In genomic region chr10:132957981-132958885, GRCh38 we compare ENCODE assay signal across 14 cellular contexts. TPM values are rescaled to one million over a fixed set of nuclear protein-coding genes. Genes with fewer than 3 reads are reported as not detected.
DNase-seq lines count a peak whose midpoint lies in the region; TF ChIP-seq lines count a peak whose summit lies in the region.
"Had no signal": no experiment of that assay in that cellular context is flagged by ENCODE, and none has a peak within 500 bp of the region (broad histone marks: within the 10 kb centered on the region; RNA-seq: fewer than 3 reads in every experiment).

No MANE protein-coding gene starts in this region.

- H3K4me3 ChIP-seq in H7 (ENCODE audit: insufficient read depth, low read depth, low read length) (no peak overlapping the region), sigmoid colon (no peak overlapping the region), WERI-Rb-1 (ENCODE audit: low read depth, low read length) (no peak overlapping the region)

- H3K27me3 ChIP-seq in H7 (ENCODE audit: control insufficient read depth, insufficient read depth, low read length) (no peaks in the 10 kb centered on the region), sigmoid colon (peaks cover 0 to 4% (median under 1%) of the 10 kb centered on the region in 3 donors), WERI-Rb-1 (ENCODE audit: insufficient read depth, low read depth, severe bottlenecking) (no peaks in the 10 kb centered on the region)

- H3K27ac Mint-ChIP-seq in activated CD4-positive, alpha-beta memory T cell treated with anti-CD3 and anti-CD28 coated beads, Interleukin-2, amount 10 ng/mL, durations not matched to agents 7 days and 5 days = no peak overlapping the region

- no peaks in the 10 kb centered on the region for H3K36me3 Mint-ChIP-seq in activated CD4-positive, alpha-beta memory T cell treated with anti-CD3 and anti-CD28 coated beads, Interleukin-2, amount 10 ng/mL, durations not matched to agents 7 days and 5 days (ENCODE audit: low read depth)

- H3K27ac ChIP-seq in sigmoid colon = no peak overlapping the region
- H3K27ac ChIP-seq in WERI-Rb-1 = no peak overlapping the region
- H3K27ac ChIP-seq: 22Rv1 had no signal

- peaks cover 4% of the 10 kb centered on the region for H3K27me3 Mint-ChIP-seq in activated CD4-positive, alpha-beta memory T cell treated with anti-CD3 and anti-CD28 coated beads, Interleukin-2, amount 10 ng/mL, durations not matched to agents 7 days and 5 days

- no peaks in the 10 kb centered on the region for H3K9me3 Mint-ChIP-seq in activated CD4-positive, alpha-beta memory T cell treated with anti-CD3 and anti-CD28 coated beads, Interleukin-2, amount 10 ng/mL, durations not matched to agents 7 days and 5 days

- CTCF ChIA-PET in activated CD4-positive, alpha-beta memory T cell treated with anti-CD3 and anti-CD28 coated beads, Interleukin-2, amount 10 ng/mL, durations not matched to agents 7 days and 5 days (lab: Charles Lee) = no interaction called here

- peaks cover 0 to 13% (median 11%) of the 10 kb centered on the region in 4 donors for H3K4me1 ChIP-seq in sigmoid colon

- peak; percentile 27 for DNase-seq in activated CD4-positive, CD25-positive, alpha-beta regulatory T cell treated with anti-CD3 and anti-CD28 coated beads, Interleukin-2, amount 50 U/mL, for 72 hours
- no peak for DNase-seq in activated CD4-positive, CD25-positive, alpha-beta regulatory T cell (lab: John Stamatoyannopoulos, UW)
- DNase-seq in H7 (peak; percentile 45), mesenteric fat pad (ENCODE audit: low spot score) (peak; percentile 80), sigmoid colon (peak; percentile 46), WERI-Rb-1 (no peak), NOMO-1 treated with DMSO at 0.1 percent for 48 hours (lab: John Stamatoyannopoulos, UW; ENCODE audit: unreplicated experiment) (no peak)
- DNase-seq in activated CD4-positive, alpha-beta memory T cell treated with anti-CD3 and anti-CD28 coated beads, Interleukin-2, amount 10 ng/mL, durations not matched to agents 7 days and 5 days = no peak
- DNase-seq: DMS153, Kasumi-1, NCI-H1930, NCI-H510A treated with DMSO at 0.1 percent for 48 hours, SHP77 had no signal

- POLR2A ChIA-PET in activated CD4-positive, alpha-beta memory T cell treated with anti-CD3 and anti-CD28 coated beads, Interleukin-2, amount 10 ng/mL, durations not matched to agents 7 days and 5 days (lab: Charles Lee) = no interaction called here

- WGBS in sigmoid colon, 2 donors = 79 to 89% methylated on average over 34 of the region's 34 CpGs

- no peak for TF ChIP-seq POLR2A in sigmoid colon (IDR thresholded peaks at IDR 0.05)

- H3K36me3 ChIP-seq in H7 (replicated peaks; ENCODE audit: control insufficient read depth, insufficient read depth, low read length) = no peaks in the 10 kb centered on the region
- no peaks in the 10 kb centered on the region for H3K36me3 ChIP-seq in sigmoid colon
- H3K36me3 ChIP-seq in WERI-Rb-1 = no peaks in the 10 kb centered on the region

- no peak for TF ChIP-seq CTCF in sigmoid colon (IDR thresholded peaks at IDR 0.05)
- no peak for TF ChIP-seq CTCF in WERI-Rb-1 (IDR thresholded peaks at IDR 0.05; ENCODE audit: low read depth, low read length)

- no peak overlapping the region for H3K4me3 Mint-ChIP-seq in activated CD4-positive, alpha-beta memory T cell treated with anti-CD3 and anti-CD28 coated beads, Interleukin-2, amount 10 ng/mL, durations not matched to agents 7 days and 5 days

- TF ChIP-seq EP300 in sigmoid colon (IDR thresholded peaks at IDR 0.05) = no peak

- H3K9me3 ChIP-seq in sigmoid colon (no peaks in the 10 kb centered on the region), WERI-Rb-1 (ENCODE audit: severe bottlenecking) (no peaks in the 10 kb centered on the region)

- intact Hi-C loops in sigmoid colon (cut with DNase I) = no loop called here

- H3K4me1 Mint-ChIP-seq in activated CD4-positive, alpha-beta memory T cell treated with anti-CD3 and anti-CD28 coated beads, Interleukin-2, amount 10 ng/mL, durations not matched to agents 7 days and 5 days = peaks cover 16% of the 10 kb centered on the region

RNA-seq across cellular contexts. Expression of gene CFAP46, which starts 15.9 kb away (rescaled TPM):
- total RNA-seq in H7 (2014; rRNA removed; shearing (Covaris generic)) = 0.59 and 0.70 TPM in 2 replicates
- total RNA-seq in mesenteric fat pad (not detected), sigmoid colon (1 to 10 TPM in 1 of 4 donors, under 1 TPM in 2, not detected in 1; 0.36 to 1.7 (median 0.41) TPM)
- under 1 TPM in 1 of 3 donors, not detected in 2; 0.10 TPM for polyA plus RNA-seq in sigmoid colon
- not detected for total RNA-seq in activated CD4-positive, alpha-beta memory T cell treated with anti-CD3 and anti-CD28 coated beads, Interleukin-2, amount 10 ng/mL, durations not matched to agents 7 days and 5 days

Comparison
In these comparisons a context has a peak if more than half of its experiments do, and no peak if none do; other contexts are left out.
1. DNase-seq: peak in activated CD4-positive, CD25-positive, alpha-beta regulatory T cell treated with anti-CD3 and anti-CD28 coated beads, Interleukin-2, amount 50 U/mL, for 72 hours (single experiment), H7 (single experiment), mesenteric fat pad (single experiment) and sigmoid colon (single experiment); none in activated CD4-positive, CD25-positive, alpha-beta regulatory T cell (0 of 4), activated CD4-positive, alpha-beta memory T cell treated with anti-CD3 and anti-CD28 coated beads, Interleukin-2, amount 10 ng/mL, durations not matched to agents 7 days and 5 days (single experiment), WERI-Rb-1 (single experiment) and NOMO-1 treated with DMSO at 0.1 percent for 48 hours (single experiment).